In genomic region chr7:35253182-35253679, GRCh38 we compare ENCODE assay signal across 9 cellular contexts. TPM values are rescaled to one million over a fixed set of nuclear protein-coding genes. Genes with fewer than 3 reads are reported as not detected.
A peak's percentile ranks its signal among the peaks of the same experiment; 100 is the strongest.
DNase-seq lines count a peak whose midpoint lies in the region; FAIRE-seq and TF ChIP-seq lines count a peak whose summit lies in the region.
"Had no signal": no experiment of that assay in that cellular context is flagged by ENCODE, and none has a peak within 500 bp of the region (broad histone marks: within the 10 kb centered on the region; RNA-seq: fewer than 3 reads in every experiment).

No MANE protein-coding gene starts in this region.

- H3K4me3 Mint-ChIP-seq in activated CD4-positive, alpha-beta T cell treated with anti-CD3 and anti-CD28 coated beads, Interleukin-2, amount 10 ng/mL, durations not matched to agents 7 days and 5 days, result peak overlapping the region; percentile 60
- H3K4me3 Mint-ChIP-seq in activated T-helper 1 cell treated with anti-CD3 and anti-CD28 coated beads, Interleukin-12 subunit alpha, Interleukin-12 subunit beta, Interleukin-2, Interleukin-4 antibody, amounts not matched to agents 30 ng/mL and 10 ng/mL and 1 ng/mL, durations not matched to agents 14 hours and 24 hours and 36 hours, result peak overlapping the region; percentile 72

- H3K36me3 Mint-ChIP-seq in activated CD4-positive, alpha-beta T cell treated with anti-CD3 and anti-CD28 coated beads, Interleukin-2, amount 10 ng/mL, durations not matched to agents 7 days and 5 days (ENCODE audit: low read depth), result peaks cover 8% of the 10 kb centered on the region
- no peaks in the 10 kb centered on the region for H3K36me3 Mint-ChIP-seq in activated T-helper 1 cell treated with anti-CD3 and anti-CD28 coated beads, Interleukin-12 subunit alpha, Interleukin-12 subunit beta, Interleukin-2, Interleukin-4 antibody, amounts not matched to agents 30 ng/mL and 10 ng/mL and 1 ng/mL, durations not matched to agents 14 hours and 24 hours and 36 hours (ENCODE audit: low read depth)

- peaks cover 0 to 31% (median 28%) of the 10 kb centered on the region in 5 donors for H3K4me1 ChIP-seq in subcutaneous abdominal adipose tissue (ENCODE audit: control insufficient read depth in 5 of 5, insufficient read depth in 5 of 5, low read length in 5 of 5)

- H3K27me3 Mint-ChIP-seq in activated CD4-positive, alpha-beta T cell treated with anti-CD3 and anti-CD28 coated beads, Interleukin-2, amount 10 ng/mL, durations not matched to agents 7 days and 5 days, result peaks cover 88% of the 10 kb centered on the region
- peaks cover 80% of the 10 kb centered on the region for H3K27me3 Mint-ChIP-seq in activated T-helper 1 cell treated with anti-CD3 and anti-CD28 coated beads, Interleukin-12 subunit alpha, Interleukin-12 subunit beta, Interleukin-2, Interleukin-4 antibody, amounts not matched to agents 30 ng/mL and 10 ng/mL and 1 ng/mL, durations not matched to agents 14 hours and 24 hours and 36 hours (ENCODE audit: insufficient read depth)

- intact Hi-C loops in activated T-helper 1 cell treated with anti-CD3 and anti-CD28 coated beads, Interleukin-12 subunit alpha, Interleukin-12 subunit beta, Interleukin-2, Interleukin-4 antibody, amounts not matched to agents 30 ng/mL and 10 ng/mL and 1 ng/mL, durations not matched to agents 14 hours and 24 hours and 36 hours (cut with micrococcal nuclease), result no loop called here

- peaks cover 72 to 96% (median 82%) of the 10 kb centered on the region in 5 donors for H3K27me3 ChIP-seq in subcutaneous abdominal adipose tissue (ENCODE audit: control insufficient read depth in 5 of 5, insufficient read depth in 4 of 5, low read length in 5 of 5)

- CTCF ChIA-PET in activated CD4-positive, alpha-beta T cell treated with anti-CD3 and anti-CD28 coated beads, Interleukin-2, amount 10 ng/mL, durations not matched to agents 7 days and 5 days (lab: Charles Lee), result no interaction called here

- H3K9ac ChIP-seq in subcutaneous abdominal adipose tissue (ENCODE audit: low read length in 5 of 5), result no peak overlapping the region

- H3K4me1 Mint-ChIP-seq in activated CD4-positive, alpha-beta T cell treated with anti-CD3 and anti-CD28 coated beads, Interleukin-2, amount 10 ng/mL, durations not matched to agents 7 days and 5 days, result peaks cover 29% of the 10 kb centered on the region
- peaks cover 23% of the 10 kb centered on the region for H3K4me1 Mint-ChIP-seq in activated T-helper 1 cell treated with anti-CD3 and anti-CD28 coated beads, Interleukin-12 subunit alpha, Interleukin-12 subunit beta, Interleukin-2, Interleukin-4 antibody, amounts not matched to agents 30 ng/mL and 10 ng/mL and 1 ng/mL, durations not matched to agents 14 hours and 24 hours and 36 hours (ENCODE audit: low read depth)

- peaks cover 0 to 4% (median 0%) of the 10 kb centered on the region in 5 donors for H3K9me3 ChIP-seq in subcutaneous abdominal adipose tissue (ENCODE audit: control insufficient read depth in 5 of 5, low read length in 5 of 5)

- no peak overlapping the region for H3K27ac ChIP-seq in subcutaneous abdominal adipose tissue (ENCODE audit: low read depth, low read length)
- H3K27ac ChIP-seq: C4-2B had no signal

- H3K27ac Mint-ChIP-seq in activated CD4-positive, alpha-beta T cell treated with anti-CD3 and anti-CD28 coated beads, Interleukin-2, amount 10 ng/mL, durations not matched to agents 7 days and 5 days, result no peak overlapping the region
- peak overlapping the region; percentile 5 for H3K27ac Mint-ChIP-seq in activated T-helper 1 cell treated with anti-CD3 and anti-CD28 coated beads, Interleukin-12 subunit alpha, Interleukin-12 subunit beta, Interleukin-2, Interleukin-4 antibody, amounts not matched to agents 30 ng/mL and 10 ng/mL and 1 ng/mL, durations not matched to agents 14 hours and 24 hours and 36 hours

- no peak for DNase-seq in activated CD4-positive, alpha-beta T cell treated with anti-CD3 and anti-CD28 coated beads, Interleukin-2, amount 10 ng/mL, durations not matched to agents 7 days and 5 days
- DNase-seq in activated CD4-positive, alpha-beta T cell treated with anti-CD3 and anti-CD28 coated beads for 4 hours, result no peak
- no peak for DNase-seq in activated T-helper 1 cell treated with anti-CD3 and anti-CD28 coated beads, Interleukin-12 subunit alpha, Interleukin-12 subunit beta, Interleukin-2, Interleukin-4 antibody, amounts not matched to agents 30 ng/mL and 10 ng/mL and 1 ng/mL, durations not matched to agents 14 hours and 24 hours and 36 hours (ENCODE audit: low spot score)
- DNase-seq in iPS-NIHi11 (ENCODE audit: low spot score), result peak; percentile 37
- no peak for DNase-seq in D721Med (ENCODE audit: insufficient read length, low spot score)
- DNase-seq in SHP77 (lab: John Stamatoyannopoulos, UW), result no peak
- no peak for DNase-seq in GOT3 (lab: John Stamatoyannopoulos, UW)

- no peaks in the 10 kb centered on the region for H3K36me3 ChIP-seq in subcutaneous abdominal adipose tissue (ENCODE audit: control insufficient read depth in 5 of 5, insufficient read depth in 5 of 5, low read length in 5 of 5)

- peaks cover 6% of the 10 kb centered on the region for H3K9me3 Mint-ChIP-seq in activated CD4-positive, alpha-beta T cell treated with anti-CD3 and anti-CD28 coated beads, Interleukin-2, amount 10 ng/mL, durations not matched to agents 7 days and 5 days
- H3K9me3 Mint-ChIP-seq in activated T-helper 1 cell treated with anti-CD3 and anti-CD28 coated beads, Interleukin-12 subunit alpha, Interleukin-12 subunit beta, Interleukin-2, Interleukin-4 antibody, amounts not matched to agents 30 ng/mL and 10 ng/mL and 1 ng/mL, durations not matched to agents 14 hours and 24 hours and 36 hours, result peaks cover under 1% of the 10 kb centered on the region

- TF ChIP-seq CTCF in D721Med (IDR thresholded peaks at IDR 0.05; ENCODE audit: insufficient read depth, missing control alignments), result no peak

- peak overlapping the region in 4 of 5 donors; percentile 63 to 79 (median 67) for H3K4me3 ChIP-seq in subcutaneous abdominal adipose tissue (ENCODE audit: low read depth in 1 of 5, low read length in 5 of 5)

- POLR2A ChIA-PET in activated CD4-positive, alpha-beta T cell treated with anti-CD3 and anti-CD28 coated beads, Interleukin-2, amount 10 ng/mL, durations not matched to agents 7 days and 5 days (lab: Charles Lee), result no interaction called here

- no peak for FAIRE-seq in D721Med (lab: Jason Lieb, UNC)

RNA-seq across cellular contexts. Expression of gene TBX20, which starts 0.7 kb away (rescaled TPM):
- total RNA-seq in activated CD4-positive, alpha-beta T cell treated with anti-CD3 and anti-CD28 coated beads, Interleukin-2, amount 10 ng/mL, durations not matched to agents 7 days and 5 days, result under 1 TPM; 0.17 to 0.27 TPM
- total RNA-seq in activated T-helper 1 cell treated with anti-CD3 and anti-CD28 coated beads, Interleukin-12 subunit alpha, Interleukin-12 subunit beta, Interleukin-2, Interleukin-4 antibody, amounts not matched to agents 30 ng/mL and 10 ng/mL and 1 ng/mL, durations not matched to agents 14 hours and 24 hours and 36 hours, result 0.15 and 0.23 TPM in 2 replicates
